In genomic region chr1:219660666-219661463, GRCh38 we compare ENCODE assay signal across 8 cellular contexts. TPM values are rescaled to one million over a fixed set of nuclear protein-coding genes. Genes with fewer than 3 reads are reported as not detected.
DNase-seq lines count a peak whose midpoint lies in the region; ATAC-seq lines count a peak whose summit lies in the region.

No MANE protein-coding gene starts in this region.

- DNase-seq in D341Med (ENCODE audit: low spot score) = peak; percentile 87
- DNase-seq in RPMI7951 (ENCODE audit: low read depth) = peak; percentile 89
- DNase-seq in left kidney (ENCODE audit: low read depth, low spot score) = peak; percentile 98
- DNase-seq in stimulated activated CD4-positive, alpha-beta T cell treated with anti-CD3 and anti-CD28 coated beads, TNF-alpha, amount 100 ng/mL, for 48 hours (ENCODE audit: low read depth in 3 of 3) = peak; percentile 9 to 12 (median 12)

- H3K4me1 Mint-ChIP-seq in dendritic cell treated with granulocyte-macrophage colony-stimulating factor and Interleukin-4, amounts not matched to agents 40 ng/mL and 50 ng/mL, for 4 days (ENCODE audit: low read depth) = peaks cover 13% of the 10 kb centered on the region

- peaks cover 2% of the 10 kb centered on the region for H3K27me3 Mint-ChIP-seq in dendritic cell treated with granulocyte-macrophage colony-stimulating factor and Interleukin-4, amounts not matched to agents 40 ng/mL and 50 ng/mL, for 4 days

- ATAC-seq in GM19452 (IDR thresholded peaks at IDR 0.05; ENCODE audit: unreplicated experiment) (peak; percentile 73), HG03565 (IDR thresholded peaks at IDR 0.05; ENCODE audit: unreplicated experiment) (peak; percentile 52), HG02840 (IDR thresholded peaks at IDR 0.05; ENCODE audit: low FRiP score, unreplicated experiment) (no peak)

- H3K27ac Mint-ChIP-seq in dendritic cell treated with granulocyte-macrophage colony-stimulating factor and Interleukin-4, amounts not matched to agents 40 ng/mL and 50 ng/mL, for 4 days = no peak overlapping the region

- H3K9me3 Mint-ChIP-seq in dendritic cell treated with granulocyte-macrophage colony-stimulating factor and Interleukin-4, amounts not matched to agents 40 ng/mL and 50 ng/mL, for 4 days = peaks cover 5% of the 10 kb centered on the region

- H3K36me3 Mint-ChIP-seq in dendritic cell treated with granulocyte-macrophage colony-stimulating factor and Interleukin-4, amounts not matched to agents 40 ng/mL and 50 ng/mL, for 4 days (ENCODE audit: low read depth) = no peaks in the 10 kb centered on the region

- intact Hi-C loops in dendritic cell treated with granulocyte-macrophage colony-stimulating factor and Interleukin-4, amounts not matched to agents 40 ng/mL and 50 ng/mL, for 4 days (cut with micrococcal nuclease) = loop anchor here (2.0 to 5.0 kb wide), 3 partner anchors 94 to 1329 kb away; no protein-coding TSS in a partner anchor

- H3K4me3 Mint-ChIP-seq in dendritic cell treated with granulocyte-macrophage colony-stimulating factor and Interleukin-4, amounts not matched to agents 40 ng/mL and 50 ng/mL, for 4 days = peak overlapping the region; percentile 66

RNA-seq across cellular contexts. Expression of gene ZC3H11B, which starts 48.0 kb away (rescaled TPM):
- 0.10 and 0.12 TPM in 2 replicates for total RNA-seq in RPMI7951 (2014; rRNA removed; shearing (Covaris generic))

Comparison
In these comparisons a context has a peak if more than half of its experiments do, and no peak if none do; other contexts are left out.
1. DNase-seq: peak in every context shown above with its lines; median percentile 98 in left kidney; 89 in RPMI7951; 87 in D341Med; 12 in stimulated activated CD4-positive, alpha-beta T cell treated with anti-CD3 and anti-CD28 coated beads, TNF-alpha, amount 100 ng/mL, for 48 hours.